27 cellular contexts compared by ENCODE assay signal in the genomic region with DNA sequence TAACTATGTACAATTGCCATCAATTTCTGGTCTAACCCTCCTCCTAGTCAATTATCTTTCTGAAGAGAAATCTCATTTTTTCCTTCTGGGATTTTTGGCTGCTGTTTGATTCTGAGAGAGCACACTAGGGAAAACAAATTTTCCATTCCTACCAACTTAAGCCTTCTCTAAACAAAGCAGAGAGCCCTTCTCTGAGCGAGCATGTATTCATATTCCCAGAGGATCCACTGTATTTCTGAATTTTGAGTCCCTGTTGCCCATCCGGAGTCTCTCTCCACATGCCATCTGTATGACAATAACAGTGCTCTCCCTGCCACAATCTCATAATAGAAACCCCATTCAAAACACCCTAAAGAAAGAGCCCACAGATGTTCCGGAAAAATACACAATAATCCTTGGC.
"Had no signal": no experiment of that assay in that cellular context is flagged by ENCODE, and none has a peak within 500 bp of the region (broad histone marks: within the 10 kb centered on the region; RNA-seq: fewer than 3 reads in every experiment).

No MANE protein-coding gene starts in this region.

- H3K36me3 Mint-ChIP-seq: activated CD4-positive, alpha-beta memory T cell treated with anti-CD3 and anti-CD28 coated beads for 36 hours; activated naive CD8-positive, alpha-beta T cell treated with anti-CD3 and anti-CD28 coated beads for 36 hours had no signal

- FAIRE-seq: astrocyte, pancreas had no signal

- H3K4me1 ChIP-seq: colonic mucosa, esophagus squamous epithelium, left lung, pancreas, thyroid gland had no signal

- H3K9me3 ChIP-seq: colonic mucosa, esophagus squamous epithelium, left lung, neutrophil, pancreas, psoas muscle, right atrium auricular region, thyroid gland had no signal

- DNase-seq: activated B cell treated with CpG ODN at 0.5 μM for 24 hours; activated CD4-positive, alpha-beta memory T cell treated with anti-CD3 and anti-CD28 coated beads for 36 hours; activated CD4-positive, alpha-beta T cell treated with anti-CD3 and anti-CD28 coated beads for 48 hours; activated naive CD4-positive, alpha-beta T cell treated with Interleukin-2 at 50 U/mL for 16 hours; activated naive CD8-positive, alpha-beta T cell treated with anti-CD3 and anti-CD28 coated beads for 36 hours; activated T-cell treated with anti-CD3 and anti-CD28 coated beads, Interleukin-2, amount 50 U/mL, for 48 hours; colonic mucosa; endodermal cell; esophagus squamous epithelium; foreskin fibroblast; kidney glomerular epithelial cell; left lung; mammary epithelial cell; midbrain; pancreas; psoas muscle; stimulated activated CD4-positive, alpha-beta T cell treated with anti-CD3 and anti-CD28 coated beads, Interleukin-12 subunit alpha, Interleukin-12 subunit beta, amount 100 ng/mL, for 4 hours; stimulated activated CD4-positive, alpha-beta T cell treated with anti-CD3 and anti-CD28 coated beads, Interleukin-4, amount 100 ng/mL, for 4 hours; stimulated activated naive CD8-positive, alpha-beta T cell treated with anti-CD3 and anti-CD28 coated beads, Interleukin-15, Interleukin-2, amounts not matched to agents 100 U/mL and 50 U/mL, for 24 hours; substantia nigra; T-helper 1 cell; thyroid gland had no signal

- H3K9me3 Mint-ChIP-seq: activated B cell treated with CpG ODN at 0.5 μM for 24 hours; activated CD4-positive, alpha-beta memory T cell treated with anti-CD3 and anti-CD28 coated beads for 36 hours; activated naive CD8-positive, alpha-beta T cell treated with anti-CD3 and anti-CD28 coated beads for 36 hours; central memory CD8-positive, alpha-beta T cell; endodermal cell; nephron had no signal

- H3K27ac ChIP-seq: colonic mucosa, esophagus squamous epithelium, left lung, neutrophil, pancreas, psoas muscle, right atrium auricular region, thyroid gland had no signal

- H3K27me3 ChIP-seq: colonic mucosa, esophagus squamous epithelium, left lung, neutrophil, pancreas, right atrium auricular region, thyroid gland had no signal

- ATAC-seq: left lung; pancreas; psoas muscle; stimulated activated naive CD8-positive, alpha-beta T cell treated with anti-CD3 and anti-CD28 coated beads, Interleukin-15, Interleukin-2, amounts not matched to agents 100 U/mL and 50 U/mL, for 24 hours had no signal

- H3K4me1 Mint-ChIP-seq: activated B cell treated with CpG ODN at 0.5 μM for 24 hours; activated naive CD8-positive, alpha-beta T cell treated with anti-CD3 and anti-CD28 coated beads for 36 hours; central memory CD8-positive, alpha-beta T cell; endodermal cell had no signal

- H3K27ac Mint-ChIP-seq: activated B cell treated with CpG ODN at 0.5 μM for 24 hours; activated CD4-positive, alpha-beta memory T cell treated with anti-CD3 and anti-CD28 coated beads for 36 hours; activated naive CD8-positive, alpha-beta T cell treated with anti-CD3 and anti-CD28 coated beads for 36 hours; endodermal cell had no signal

- H3K36me3 ChIP-seq: colonic mucosa, esophagus squamous epithelium, left lung, neutrophil, pancreas, right atrium auricular region, thyroid gland had no signal

- H3K4me3 Mint-ChIP-seq: activated B cell treated with CpG ODN at 0.5 μM for 24 hours; activated CD4-positive, alpha-beta memory T cell treated with anti-CD3 and anti-CD28 coated beads for 36 hours; activated naive CD8-positive, alpha-beta T cell treated with anti-CD3 and anti-CD28 coated beads for 36 hours; central memory CD8-positive, alpha-beta T cell; endodermal cell; nephron had no signal

- H3K4me3 ChIP-seq: colonic mucosa, esophagus squamous epithelium, left lung, pancreas, psoas muscle, right atrium auricular region, thyroid gland had no signal
